8 cellular contexts compared by ENCODE assay signal in the genomic region with DNA sequence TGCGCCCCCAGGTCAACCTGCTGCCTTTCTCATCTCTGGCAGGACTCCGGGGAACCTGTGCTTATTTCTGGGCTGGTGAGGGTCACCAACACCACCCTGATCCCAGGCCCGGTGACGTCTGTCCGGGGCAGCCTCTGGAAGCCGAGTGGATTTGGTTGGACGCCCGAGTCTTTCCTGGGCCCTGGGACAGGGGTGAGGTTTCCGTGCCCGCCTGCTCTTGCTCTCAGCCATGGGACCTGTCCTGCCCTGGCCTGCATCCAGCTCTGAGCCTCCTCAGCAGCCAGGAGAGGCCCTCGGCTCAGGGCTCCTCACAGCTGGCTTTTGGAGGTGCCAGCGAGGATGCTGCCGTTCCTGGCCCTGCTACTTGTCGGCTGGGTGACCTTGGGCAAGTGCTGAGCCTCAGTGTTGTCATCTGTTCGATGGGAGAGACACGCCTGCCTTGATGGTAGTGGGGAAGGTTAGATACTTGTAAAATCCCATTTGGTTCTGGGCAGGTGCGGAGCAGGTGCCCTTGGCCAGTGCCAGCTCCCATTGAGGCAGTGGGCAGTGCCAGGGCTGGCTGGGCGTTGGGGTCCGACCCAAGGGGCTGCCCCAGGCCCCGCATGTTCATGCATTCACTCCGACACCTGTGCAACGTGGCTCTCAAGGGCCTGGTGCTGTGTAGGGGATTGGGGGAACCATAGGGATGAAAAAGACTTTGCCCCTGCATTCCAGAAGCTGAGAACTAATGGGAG. TPM values are rescaled to one million over a fixed set of nuclear protein-coding genes. Genes with fewer than 3 reads are reported as not detected.
DNase-seq lines count a peak whose midpoint lies in the region; ATAC-seq and TF ChIP-seq lines count a peak whose summit lies in the region.
"Had no signal": no experiment of that assay in that cellular context is flagged by ENCODE, and none has a peak within 500 bp of the region (broad histone marks: within the 10 kb centered on the region; RNA-seq: fewer than 3 reads in every experiment).

No MANE protein-coding gene starts in this region.

- no peak overlapping the region for H3K27ac ChIP-seq in GM23248
- H3K27ac ChIP-seq in PC-9: no peak overlapping the region
- no peak overlapping the region for H3K27ac ChIP-seq in right cardiac atrium (ENCODE audit: low read length)
- no peak overlapping the region for H3K27ac ChIP-seq in spleen
- no peak overlapping the region for H3K27ac ChIP-seq in testis

- peaks cover 7% of the 10 kb centered on the region for H3K27me3 ChIP-seq in GM23248 (replicated peaks; ENCODE audit: insufficient read depth)
- H3K27me3 ChIP-seq in PC-9 (ENCODE audit: insufficient read depth, low read depth): peaks cover 7% of the 10 kb centered on the region; the same call in 1 of the 2 replicates
- H3K27me3 ChIP-seq in right cardiac atrium (ENCODE audit: control insufficient read depth, insufficient read depth): no peaks in the 10 kb centered on the region
- peaks cover 0 to 43% (median 9%) of the 10 kb centered on the region in 7 donors for H3K27me3 ChIP-seq in spleen (replicated peaks in 1 of 7)
- H3K27me3 ChIP-seq in testis: no peaks in the 10 kb centered on the region

- H3K9me3 ChIP-seq in GM23248 (ENCODE audit: low read depth) (no peaks in the 10 kb centered on the region), PC-9 (ENCODE audit: insufficient read depth, low read depth) (no peaks in the 10 kb centered on the region), right cardiac atrium (ENCODE audit: control insufficient read depth, low read length) (no peaks in the 10 kb centered on the region), spleen (no peaks in the 10 kb centered on the region), testis (no peaks in the 10 kb centered on the region)

- H4K20me1 ChIP-seq in GM23248 (ENCODE audit: insufficient read depth) (no peaks in the 10 kb centered on the region), PC-9 (ENCODE audit: insufficient read depth) (no peaks in the 10 kb centered on the region)

- DNase-seq in GM23248: peak; percentile 21
- no peak for DNase-seq in PC-9
- DNase-seq in right cardiac atrium: peak in 2 of 3 donors; percentile 26 to 67
- peak; percentile 64 for DNase-seq in spleen
- DNase-seq in testis: no peak
- DNase-seq in NCI-H128 (lab: John Stamatoyannopoulos, UW; ENCODE audit: unreplicated experiment): no peak
- DNase-seq in iPS-NIHi11 (ENCODE audit: low spot score): no peak

- ATAC-seq in right cardiac atrium: peak; percentile 31 to 36

- intact Hi-C loops in PC-9 (cut with micrococcal nuclease; ENCODE audit: unreplicated experiment) (loop anchor here (1.0 to 10.0 kb wide), 7 partner anchors 50 to 745 kb away; a partner anchor contains a TSS), right cardiac atrium (cut with DNase I) (loop anchor here in 3 of 4 donors (5.0 to 10.0 kb wide), 3 partner anchors 243 to 630 kb away; a partner anchor contains a TSS), spleen (cut with DNase I; ENCODE audit: low total_unique reads) (loop anchor here (10.0 kb wide), 1 partner anchor 623 kb away; no protein-coding TSS in a partner anchor), testis (cut with DNase I; ENCODE audit: low total_unique reads) (loop anchor here (5.0 to 10.0 kb wide), 2 partner anchors 245 to 633 kb away; a partner anchor contains a TSS)

- peaks cover 8% of the 10 kb centered on the region; the same call in 1 of the 2 replicates for H3F3A ChIP-seq in GM23248 (ENCODE audit: insufficient read depth)
- H3F3A ChIP-seq in PC-9 (ENCODE audit: insufficient read depth, low read depth): no peaks in the 10 kb centered on the region; the same call in 1 of the 2 replicates

- no peak overlapping the region for H3K9ac ChIP-seq in GM23248

- in situ Hi-C loops in GM23248 (cut with MboI): loop anchor here (25.0 kb wide), 1 partner anchor 630 kb away; no protein-coding TSS in a partner anchor

- no TSS peak for BruUV-seq in PC-9 (replicated peaks; lab: Mats Ljungman, UMichigan)

- TF ChIP-seq POLR2A in spleen (IDR thresholded peaks at IDR 0.05) (no peak), testis (IDR thresholded peaks at IDR 0.05) (no peak)

- no peaks in the 10 kb centered on the region for H3K79me2 ChIP-seq in GM23248 (ENCODE audit: insufficient read depth)
- no peaks in the 10 kb centered on the region for H3K79me2 ChIP-seq in PC-9 (ENCODE audit: low read depth)

- H3K9me2 ChIP-seq in GM23248 (ENCODE audit: insufficient read depth): no peaks in the 10 kb centered on the region
- H3K9me2 ChIP-seq in PC-9 (ENCODE audit: insufficient read depth): no peaks in the 10 kb centered on the region

- POLR2A ChIA-PET in PC-9 (lab: Charles Lee; ENCODE audit: unreplicated experiment): no interaction called here

- WGBS in GM23248 (ENCODE audit: low coverage in 1 of 2, low lambda C conversion rate in 2 of 2, missing lambda C conversion rate in 2 of 2), 2 experiments: 36% methylated on average over 19 to 22 of the region's 22 CpGs
- WGBS in right cardiac atrium: 48% methylated on average over 22 of the region's 22 CpGs
- WGBS in spleen, 5 donors: 48 to 67% (median 57%) methylated on average over 20 to 22 of the region's 22 CpGs
- WGBS in testis, 2 donors: 45 to 50% methylated on average over 16 to 22 of the region's 22 CpGs

- H2AFZ ChIP-seq in GM23248: no peak overlapping the region
- no peak overlapping the region for H2AFZ ChIP-seq in PC-9

- CTCF ChIA-PET in PC-9 (lab: Charles Lee): no interaction called here

- TF ChIP-seq CTCF in PC-9 (conservative IDR thresholded peaks at IDR 0.05) (peak; percentile 42), spleen (IDR thresholded peaks at IDR 0.05 in 8 of 11, conservative IDR thresholded peaks at IDR 0.05 in 3 of 11) (peak in 3 of 11 experiments; percentile 28 to 39 (median 38)), testis (IDR thresholded peaks at IDR 0.05) (peak in 1 of 3 experiments; percentile 6)

- H3K36me3 ChIP-seq in GM23248 (ENCODE audit: low read depth) (no peaks in the 10 kb centered on the region), PC-9 (ENCODE audit: low read depth) (no peaks in the 10 kb centered on the region), spleen (no peaks in the 10 kb centered on the region), testis (ENCODE audit: low read depth, missing control alignments) (no peaks in the 10 kb centered on the region)

- H3K4me3 ChIP-seq in GM23248: no peak overlapping the region
- no peak overlapping the region for H3K4me3 ChIP-seq in PC-9
- no peak overlapping the region for H3K4me3 ChIP-seq in right cardiac atrium (ENCODE audit: low read length)
- H3K4me3 ChIP-seq in spleen: no peak overlapping the region
- H3K4me3 ChIP-seq in testis: no peak overlapping the region

- H3K4me2 ChIP-seq in GM23248 (ENCODE audit: unreplicated experiment) (no peak overlapping the region), PC-9 (no peak overlapping the region)

- peaks cover 8% of the 10 kb centered on the region for H3K4me1 ChIP-seq in GM23248 (ENCODE audit: insufficient read depth)
- H3K4me1 ChIP-seq in PC-9 (replicated peaks; ENCODE audit: insufficient read depth): peaks cover 6% of the 10 kb centered on the region
- H3K4me1 ChIP-seq in right cardiac atrium (ENCODE audit: control insufficient read depth, insufficient read depth, low read length): no peaks in the 10 kb centered on the region
- H3K4me1 ChIP-seq in spleen: peaks cover 0 to 7% (median 4%) of the 10 kb centered on the region in 6 donors
- H3K4me1 ChIP-seq in testis: peaks cover 4% of the 10 kb centered on the region

RNA-seq across cellular contexts. Expression of a gene that starts 58.9 kb away (rescaled TPM):
- total RNA-seq in GM23248 (2014; rRNA removed; shearing (Covaris generic)): 1,197 and 1,694 TPM in 2 replicates
- polyA plus RNA-seq in GM23248 (2016; fragmentation: Nextera tagmentation; extraction: Ambion mirVana) (1,640 and 1,703 TPM in 2 replicates), right cardiac atrium (4.3 TPM), spleen (10 to 100 TPM in 1 of 3 donors, 1 to 10 TPM in 2; 6.1 to 11.7 (median 7.7) TPM), testis (ENCODE audit: insufficient read depth, low read depth, low replicate concordance) (132 TPM)
- total RNA-seq in PC-9 (2021) (not detected in 2 replicates), right cardiac atrium (1 to 10 TPM in 3 of 4 donors, under 1 TPM in 1; 0.74 to 2.9 (median 1.8) TPM), spleen (10 to 100 TPM in 6 of 7 donors, 1 to 10 TPM in 1; 7.1 to 29.4 (median 16.9) TPM), testis (10 to 100 TPM in 1 of 2 donors, 1 to 10 TPM in 1; 5.9 to 30.0 TPM)
- total RNA-seq: pulmonary artery endothelial cell had no signal

Comparison
In these comparisons a context has a peak if more than half of its experiments do, and no peak if none do; other contexts are left out.
1. DNase-seq: peak in GM23248 (single experiment), right cardiac atrium (2 of 3) and spleen (single experiment); none in PC-9 (0 of 2), testis (single experiment), NCI-H128 (single experiment) and iPS-NIHi11 (single experiment).
2. RNA of a gene that starts 58.9 kb away (total RNA-seq): 1,197 to 1,694 TPM in GM23248; 5.9 to 30.0 TPM in testis, 7.1 to 29.4 TPM in spleen, 0.74 to 2.9 TPM in right cardiac atrium and not detected in PC-9; every median in the first group is over 10 times any median in the second.